Comparison of ENCODE assay signal across 8 cellular contexts in the genomic region with DNA sequence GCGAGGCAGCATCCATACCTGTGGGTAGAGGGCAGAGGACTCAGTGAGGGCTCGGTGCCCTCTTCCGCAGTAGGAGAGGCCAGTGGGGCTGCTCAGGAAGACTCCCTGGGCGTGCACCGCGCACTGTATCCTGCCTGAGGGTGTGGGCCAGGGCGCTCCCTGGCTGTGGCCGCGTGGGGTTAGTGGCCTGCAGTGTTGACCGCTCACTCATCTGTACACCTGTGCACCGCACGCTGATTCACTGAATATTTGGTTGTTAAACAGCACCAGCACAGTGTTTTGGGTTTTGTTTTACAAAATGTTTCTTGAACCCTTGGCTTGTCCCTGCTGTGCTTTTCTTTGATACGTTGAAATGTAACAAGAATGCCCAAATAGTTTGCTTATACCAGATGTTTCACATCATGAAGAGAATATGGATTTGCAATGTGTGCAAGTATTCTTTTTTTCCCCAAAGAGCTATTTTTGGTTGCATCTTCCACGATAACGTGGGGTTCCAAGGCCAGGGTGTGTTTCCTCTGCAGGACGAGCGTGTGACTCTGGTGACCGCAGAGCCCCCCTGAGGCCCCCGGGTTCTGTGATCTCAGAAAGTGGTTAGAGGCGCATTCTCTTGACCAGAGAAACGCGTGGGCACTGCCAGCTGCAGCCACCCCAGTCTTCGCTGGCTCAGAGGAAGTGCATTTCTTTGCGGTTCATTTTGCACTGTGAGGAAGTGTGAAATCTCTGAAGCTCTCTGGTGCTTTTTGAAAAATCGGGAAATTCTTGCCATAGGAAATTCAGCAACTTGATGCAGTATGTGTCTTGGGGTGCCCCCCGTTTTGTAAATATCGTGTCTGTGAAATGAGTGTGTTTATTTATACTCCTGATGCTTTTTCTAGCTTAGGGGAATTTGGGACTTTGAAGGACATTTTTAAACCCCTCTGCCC. TPM values are rescaled to one million over a fixed set of nuclear protein-coding genes. Genes with fewer than 3 reads are reported as not detected.
DNase-seq lines count a peak whose midpoint lies in the region; ATAC-seq and TF ChIP-seq lines count a peak whose summit lies in the region.

No MANE protein-coding gene starts in this region.

- H3K9me3 ChIP-seq in colonic mucosa (no peaks in the 10 kb centered on the region), skeletal muscle satellite cell (replicated peaks; ENCODE audit: low read length) (peaks cover 7% of the 10 kb centered on the region)

- H3K36me3 ChIP-seq in colonic mucosa (no peaks in the 10 kb centered on the region), skeletal muscle satellite cell (ENCODE audit: insufficient read depth, low read length) (peaks cover 42% of the 10 kb centered on the region)

- DNase-seq in GM12864 (ENCODE audit: low read depth) (peak; percentile 80), Kasumi-1 (lab: John Stamatoyannopoulos, UW) (peak; percentile 22 to 25), colonic mucosa (peak; percentile 18), KG1 (lab: John Stamatoyannopoulos, UW) (no peak), NCI-H1417 treated with DMSO at 0.1 percent for 48 hours (lab: John Stamatoyannopoulos, UW) (no peak), nucleus accumbens (lab: John Stamatoyannopoulos, UW) (no peak)

- H3K9ac ChIP-seq in colonic mucosa (ENCODE audit: low read depth in 2 of 2, low read length in 2 of 2) (no peak overlapping the region), skeletal muscle satellite cell (ENCODE audit: low read depth, low read length) (peak overlapping the region; percentile 82)

- ATAC-seq in GM21619 (IDR thresholded peaks at IDR 0.05; ENCODE audit: unreplicated experiment), result peak; percentile 38

- H3K4me1 ChIP-seq in colonic mucosa, result no peaks in the 10 kb centered on the region
- peaks cover 55% of the 10 kb centered on the region for H3K4me1 ChIP-seq in skeletal muscle satellite cell (ENCODE audit: control insufficient read depth, insufficient read depth, low read length)

- H3K4me3 ChIP-seq in GM12864 (ENCODE audit: low read depth, low read length) (no peak overlapping the region), colonic mucosa (no peak overlapping the region), skeletal muscle satellite cell (ENCODE audit: low read length) (peak overlapping the region; percentile 27)

- H3K27ac ChIP-seq in colonic mucosa, result no peak overlapping the region

- H3K27me3 ChIP-seq in colonic mucosa (no peaks in the 10 kb centered on the region), skeletal muscle satellite cell (ENCODE audit: control insufficient read depth, insufficient read depth, low read length) (no peaks in the 10 kb centered on the region)

- TF ChIP-seq CTCF in GM12864 (IDR thresholded peaks at IDR 0.05; ENCODE audit: low read depth, low read length, missing control alignments) (no peak), colonic mucosa (IDR thresholded peaks at IDR 0.05) (no peak)

- H3K4me2 ChIP-seq in skeletal muscle satellite cell (ENCODE audit: low read length), result peak overlapping the region; percentile 64

- intact Hi-C loops in colonic mucosa (cut with DNase I), result no loop called here

RNA-seq across cellular contexts. Expression of a gene that starts 46.9 kb away (rescaled TPM):
- total RNA-seq in colonic mucosa, result 1 to 10 TPM; 1.9 to 2.1 TPM
- total RNA-seq in skeletal muscle satellite cell (2012; rRNA removed), result 8.1 and 9.8 TPM in 2 replicates

Comparison
In these comparisons a context has a peak if more than half of its experiments do, and no peak if none do; other contexts are left out.
1. DNase-seq: peak in GM12864 (single experiment), Kasumi-1 (2 of 2) and colonic mucosa (single experiment); none in KG1 (single experiment), NCI-H1417 treated with DMSO at 0.1 percent for 48 hours (single experiment) and nucleus accumbens (0 of 56).